ENCODE assay signal across 17 cellular contexts in the genomic region with DNA sequence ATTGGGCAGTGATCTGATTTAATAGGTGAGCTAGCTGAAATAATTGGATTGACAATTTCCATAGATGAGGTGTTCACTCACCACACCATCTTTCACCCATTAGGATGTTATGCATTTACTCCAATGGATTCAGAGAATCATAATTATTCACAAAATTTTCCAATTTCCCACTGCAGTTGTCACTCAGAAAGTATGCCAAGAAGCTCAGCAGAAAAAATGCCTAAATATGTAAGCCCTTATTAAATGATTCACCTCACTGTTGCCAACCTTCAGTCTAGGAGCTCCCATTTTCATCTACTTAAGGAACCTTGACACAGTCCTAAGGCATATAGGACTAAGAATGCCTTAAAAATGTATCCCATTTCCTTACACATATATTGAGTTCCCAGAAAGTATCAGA.
"Had no signal": no experiment of that assay in that cellular context is flagged by ENCODE, and none has a peak within 500 bp of the region (broad histone marks: within the 10 kb centered on the region; RNA-seq: fewer than 3 reads in every experiment).

No MANE protein-coding gene starts in this region.

- H3K27ac Mint-ChIP-seq: activated CD4-positive, alpha-beta memory T cell treated with anti-CD3 and anti-CD28 coated beads, Interleukin-2, amount 10 ng/mL, durations not matched to agents 7 days and 5 days; activated T-cell treated with anti-CD3 and anti-CD28 coated beads, Interleukin-2, amount 50 U/mL, for 72 hours; naive B cell; stimulated activated memory B cell treated with anti-CD40 and anti-IgM and Interleukin-4, amounts not matched to agents 10 μg/mL and 1 μg/mL and 100 μg/mL, for 72 hours had no signal

- FAIRE-seq: kidney had no signal

- H3K9me3 Mint-ChIP-seq: activated CD4-positive, alpha-beta memory T cell treated with anti-CD3 and anti-CD28 coated beads, Interleukin-2, amount 10 ng/mL, durations not matched to agents 7 days and 5 days; activated T-cell treated with anti-CD3 and anti-CD28 coated beads, Interleukin-2, amount 50 U/mL, for 72 hours; mesothelial cell of epicardium; naive B cell; stimulated activated memory B cell treated with anti-CD40 and anti-IgM and Interleukin-4, amounts not matched to agents 10 μg/mL and 1 μg/mL and 100 μg/mL, for 72 hours had no signal

- H3K36me3 Mint-ChIP-seq: naive B cell; stimulated activated memory B cell treated with anti-CD40 and anti-IgM and Interleukin-4, amounts not matched to agents 10 μg/mL and 1 μg/mL and 100 μg/mL, for 72 hours had no signal

- H3K27ac ChIP-seq: ascending aorta, coronary artery, gastroesophageal sphincter, neutrophil, spleen, tibial artery had no signal

- H3K36me3 ChIP-seq: ascending aorta, gastroesophageal sphincter, neutrophil, spleen, tibial artery had no signal

- DNase-seq: activated CD4-positive, alpha-beta memory T cell treated with anti-CD3 and anti-CD28 coated beads, Interleukin-2, amount 10 ng/mL, durations not matched to agents 7 days and 5 days; activated T-cell treated with anti-CD3 and anti-CD28 coated beads, Interleukin-2, amount 50 U/mL, for 72 hours; caudate nucleus; effector CD8-positive, alpha-beta T cell; kidney; naive B cell; right cardiac atrium; spleen; stimulated activated CD4-positive, alpha-beta T cell treated with anti-CD3 and anti-CD28 coated beads, Interleukin-1b, Interleukin-23, amount 100 ng/mL, for 48 hours; SW 1271; tibial artery had no signal

- H3K4me3 ChIP-seq: ascending aorta, coronary artery, gastroesophageal sphincter, spleen, tibial artery had no signal

- H3K4me1 ChIP-seq: ascending aorta, gastroesophageal sphincter, spleen, tibial artery had no signal

- ATAC-seq: gastroesophageal sphincter; right cardiac atrium; stimulated activated memory B cell treated with anti-CD40 and anti-IgM and Interleukin-4, amounts not matched to agents 10 μg/mL and 1 μg/mL and 100 μg/mL, for 72 hours had no signal

- H3K27me3 Mint-ChIP-seq: activated CD4-positive, alpha-beta memory T cell treated with anti-CD3 and anti-CD28 coated beads, Interleukin-2, amount 10 ng/mL, durations not matched to agents 7 days and 5 days; naive B cell; stimulated activated memory B cell treated with anti-CD40 and anti-IgM and Interleukin-4, amounts not matched to agents 10 μg/mL and 1 μg/mL and 100 μg/mL, for 72 hours had no signal

- H3K27me3 ChIP-seq: ascending aorta, gastroesophageal sphincter, neutrophil, spleen, tibial artery had no signal

- H3K4me3 Mint-ChIP-seq: activated CD4-positive, alpha-beta memory T cell treated with anti-CD3 and anti-CD28 coated beads, Interleukin-2, amount 10 ng/mL, durations not matched to agents 7 days and 5 days; mesothelial cell of epicardium; naive B cell; stimulated activated memory B cell treated with anti-CD40 and anti-IgM and Interleukin-4, amounts not matched to agents 10 μg/mL and 1 μg/mL and 100 μg/mL, for 72 hours had no signal

- H3K9me3 ChIP-seq: ascending aorta, gastroesophageal sphincter, neutrophil, spleen, tibial artery had no signal
